Comparison of ENCODE assay signal across 17 cellular contexts in the genomic region with DNA sequence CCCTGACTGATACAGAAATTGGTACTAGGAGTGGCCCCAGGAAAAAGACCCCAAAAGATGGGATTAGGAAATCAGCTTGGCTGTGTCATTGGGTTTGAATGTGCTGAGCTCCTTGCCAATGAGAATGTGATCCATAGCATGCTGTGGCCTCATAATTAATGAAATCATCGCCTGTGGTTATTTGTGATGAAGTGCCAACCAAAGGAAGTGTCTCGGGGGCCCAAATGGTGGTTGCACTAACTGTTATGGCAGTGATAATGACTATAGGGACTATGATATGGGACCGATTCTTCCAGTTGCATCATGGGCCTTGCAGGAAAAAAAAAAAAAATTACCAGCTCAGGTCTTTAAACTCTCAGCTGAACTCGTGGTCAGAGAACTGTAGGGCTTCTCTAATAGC. TPM values are rescaled to one million over a fixed set of nuclear protein-coding genes. Genes with fewer than 3 reads are reported as not detected.
"Had no signal": no experiment of that assay in that cellular context is flagged by ENCODE, and none has a peak within 500 bp of the region (broad histone marks: within the 10 kb centered on the region; RNA-seq: fewer than 3 reads in every experiment).

No MANE protein-coding gene starts in this region.

- H3K27ac Mint-ChIP-seq: activated CD4-positive, alpha-beta T cell treated with anti-CD3 and anti-CD28 coated beads, Interleukin-2, amount 10 ng/mL, durations not matched to agents 7 days and 5 days; nephron; stimulated activated naive B cell treated with anti-CD40 and anti-IgM and Interleukin-4, amounts not matched to agents 10 μg/mL and 1 μg/mL and 100 μg/mL, for 72 hours had no signal

- H3K9me3 Mint-ChIP-seq: activated CD4-positive, alpha-beta T cell treated with anti-CD3 and anti-CD28 coated beads, Interleukin-2, amount 10 ng/mL, durations not matched to agents 7 days and 5 days; nephron; stimulated activated naive B cell treated with anti-CD40 and anti-IgM and Interleukin-4, amounts not matched to agents 10 μg/mL and 1 μg/mL and 100 μg/mL, for 72 hours had no signal

- H3K4me3 Mint-ChIP-seq: activated CD4-positive, alpha-beta T cell treated with anti-CD3 and anti-CD28 coated beads, Interleukin-2, amount 10 ng/mL, durations not matched to agents 7 days and 5 days; nephron; stimulated activated naive B cell treated with anti-CD40 and anti-IgM and Interleukin-4, amounts not matched to agents 10 μg/mL and 1 μg/mL and 100 μg/mL, for 72 hours had no signal

- ATAC-seq: heart right ventricle; stimulated activated naive B cell treated with anti-CD40 and anti-IgM and Interleukin-4, amounts not matched to agents 10 μg/mL and 1 μg/mL and 100 μg/mL, for 72 hours had no signal

- H3K27me3 Mint-ChIP-seq: activated CD4-positive, alpha-beta T cell treated with anti-CD3 and anti-CD28 coated beads, Interleukin-2, amount 10 ng/mL, durations not matched to agents 7 days and 5 days had no signal

- DNase-seq: activated CD4-positive, alpha-beta T cell treated with anti-CD3 and anti-CD28 coated beads, Interleukin-2, amount 10 ng/mL, durations not matched to agents 7 days and 5 days; activated naive CD4-positive, alpha-beta T cell treated with anti-CD3 and anti-CD28 coated beads, Interleukin-2, amount 50 U/mL, for 16 hours; adrenal gland; cerebellar nuclear complex; effector CD8-positive, alpha-beta T cell; heart right ventricle; kidney glomerular epithelial cell; mesendoderm; posterior cingulate gyrus; sigmoid colon; spleen; stimulated activated CD4-positive, alpha-beta T cell treated with anti-CD3 and anti-CD28 coated beads, Interleukin-4, amount 100 ng/mL, for 4 hours; stimulated activated naive B cell treated with anti-CD40 and anti-IgM and Interleukin-4, amounts not matched to agents 10 μg/mL and 1 μg/mL and 100 μg/mL, for 72 hours; T1000; thyroid gland had no signal

- H3K4me1 Mint-ChIP-seq: nephron had no signal

RNA-seq across cellular contexts. Expression of a gene that starts 51.9 kb away (rescaled TPM):
- total RNA-seq: subcutaneous adipose tissue had no signal
